Comparison of ENCODE assay signal across 19 cellular contexts in genomic region chr5:72608922-72609321, GRCh38.
"Had no signal": no experiment of that assay in that cellular context is flagged by ENCODE, and none has a peak within 500 bp of the region (broad histone marks: within the 10 kb centered on the region; RNA-seq: fewer than 3 reads in every experiment).

No MANE protein-coding gene starts in this region.

- H3K4me2 ChIP-seq: hepatocyte, neural progenitor cell had no signal

- DNase-seq: effector memory CD4-positive, alpha-beta T cell; esophagus squamous epithelium; kidney; natural killer cell; stimulated activated CD4-positive, alpha-beta T cell treated with anti-CD3 and anti-CD28 coated beads, Interleukin-2, amount 100 ng/mL, for 24 hours; stimulated activated CD4-positive, alpha-beta T cell treated with anti-CD3 and anti-CD28 coated beads, Interleukin-4, amount 100 ng/mL, for 24 hours; stimulated activated naive CD8-positive, alpha-beta T cell treated with anti-CD3 and anti-CD28 coated beads, Interleukin-15, Interleukin-2, amounts not matched to agents 100 U/mL and 50 U/mL, for 24 hours; upper lobe of left lung had no signal

- H2AFZ ChIP-seq: hepatocyte, neural progenitor cell had no signal

- H3K36me3 ChIP-seq: esophagus squamous epithelium, heart left ventricle, neural progenitor cell, prostate gland, right atrium auricular region, thoracic aorta, tibial nerve, upper lobe of left lung had no signal

- H3K4me3 ChIP-seq: coronary artery, esophagus squamous epithelium, heart left ventricle, hepatocyte, lung, neural progenitor cell, prostate gland, right atrium auricular region, thoracic aorta, tibial nerve, upper lobe of left lung had no signal

- H3K79me2 ChIP-seq: hepatocyte had no signal

- ATAC-seq: heart left ventricle; left lobe of liver; natural killer cell; stimulated activated effector memory CD8-positive, alpha-beta T cell treated with anti-CD3 and anti-CD28 coated beads, Interleukin-12 subunit alpha, Interleukin-12 subunit beta, amount 100 ng/mL, for 72 hours; stimulated activated naive CD8-positive, alpha-beta T cell treated with anti-CD3 and anti-CD28 coated beads, Interleukin-15, Interleukin-2, amounts not matched to agents 100 U/mL and 50 U/mL, for 24 hours had no signal

- H3K9ac ChIP-seq: neural progenitor cell had no signal

- H3K27me3 ChIP-seq: esophagus squamous epithelium, heart left ventricle, hepatocyte, neural progenitor cell, right atrium auricular region, tibial nerve, upper lobe of left lung had no signal

- H3K9me3 ChIP-seq: esophagus squamous epithelium, heart left ventricle, prostate gland, right atrium auricular region, thoracic aorta, tibial nerve, upper lobe of left lung had no signal

- H3K27ac ChIP-seq: coronary artery, esophagus squamous epithelium, heart left ventricle, hepatocyte, neural progenitor cell, prostate gland, right atrium auricular region, thoracic aorta, tibial nerve, upper lobe of left lung had no signal

- H3K4me1 ChIP-seq: prostate gland, upper lobe of left lung had no signal
